ENCODE assay signal across 8 cellular contexts in genomic region chr5:126339215-126339805, GRCh38.
A peak's percentile ranks its signal among the peaks of the same experiment; 100 is the strongest.
DNase-seq lines count a peak whose midpoint lies in the region; ATAC-seq and TF ChIP-seq lines count a peak whose summit lies in the region.

No MANE protein-coding gene starts in this region.

- no peak overlapping the region for H3K4me3 Mint-ChIP-seq in activated naive CD8-positive, alpha-beta T cell treated with anti-CD3 and anti-CD28 coated beads, Interleukin-2, amount 50 U/mL, for 24 hours

- peak; percentile 58 for DNase-seq in AG09309 (ENCODE audit: low read depth)
- DNase-seq in activated naive CD8-positive, alpha-beta T cell treated with anti-CD3 and anti-CD28 coated beads, Interleukin-2, amount 50 U/mL, for 24 hours, result peak; percentile 29
- peak in 1 of 2 donors; percentile 49 for DNase-seq in heart right ventricle
- DNase-seq in spleen, result no peak

- peaks cover 6% of the 10 kb centered on the region for H3K27me3 Mint-ChIP-seq in activated naive CD8-positive, alpha-beta T cell treated with anti-CD3 and anti-CD28 coated beads, Interleukin-2, amount 50 U/mL, for 24 hours

- H3K36me3 ChIP-seq in OCI-LY3 (replicated peaks; ENCODE audit: low read depth, low read length), result no peaks in the 10 kb centered on the region
- no peaks in the 10 kb centered on the region for H3K36me3 ChIP-seq in heart right ventricle
- no peaks in the 10 kb centered on the region for H3K36me3 ChIP-seq in spleen

- no peak for TF ChIP-seq POLR2A in spleen (IDR thresholded peaks at IDR 0.05)

- no peaks in the 10 kb centered on the region for H3K79me2 ChIP-seq in OCI-LY3 (ENCODE audit: low read length)

- no peaks in the 10 kb centered on the region for H4K20me1 ChIP-seq in OCI-LY3 (ENCODE audit: insufficient read depth, low read length)

- peak overlapping the region; percentile 40 for H3K4me2 ChIP-seq in OCI-LY3 (ENCODE audit: low read length)

- H3K4me3 ChIP-seq in AG09309 (ENCODE audit: control insufficient read depth, low read depth, low read length), result no peak overlapping the region
- peak overlapping the region; percentile 29 for H3K4me3 ChIP-seq in OCI-LY3 (ENCODE audit: low read length)
- no peak overlapping the region for H3K4me3 ChIP-seq in heart right ventricle
- H3K4me3 ChIP-seq in spleen, result no peak overlapping the region

- H3K4me1 ChIP-seq in OCI-LY3 (ENCODE audit: low read length), result 0 out of 2 replicates have a peak, but pooled peaks cover 2% of the 10 kb centered on the region
- H3K4me1 ChIP-seq in heart right ventricle, result peaks cover 0 to 4% (median 0%) of the 10 kb centered on the region in 9 donors
- peaks cover 0 to 3% (median 0%) of the 10 kb centered on the region in 6 donors for H3K4me1 ChIP-seq in spleen

- H3K9me3 ChIP-seq in OCI-LY3 (ENCODE audit: insufficient read depth, low read length) (no peaks in the 10 kb centered on the region), heart right ventricle (no peaks in the 10 kb centered on the region), spleen (no peaks in the 10 kb centered on the region)

- intact Hi-C loops in heart right ventricle (cut with DNase I) (loop anchor here in 5 of 10 donors (1.0 to 5.0 kb wide), 6 partner anchors 200 to 443 kb away; partner anchors contain the start of genes PHAX (in 2 of the 5) and ALDH7A1 (in 1 of the 5)), spleen (cut with DNase I; ENCODE audit: low total_unique reads) (no loop called here)

- ATAC-seq in HG03354 (IDR thresholded peaks at IDR 0.05; ENCODE audit: poor library complexity, severe bottlenecking, unreplicated experiment) (peak; percentile 82), heart right ventricle (peak in 2 of 8 donors; percentile 43 to 49), HG03045 (IDR thresholded peaks at IDR 0.05; ENCODE audit: unreplicated experiment) (no peak)
- ATAC-seq in activated naive CD8-positive, alpha-beta T cell treated with anti-CD3 and anti-CD28 coated beads, Interleukin-2, amount 50 U/mL, for 24 hours, result no peak

- no peaks in the 10 kb centered on the region for H3K4me1 Mint-ChIP-seq in activated naive CD8-positive, alpha-beta T cell treated with anti-CD3 and anti-CD28 coated beads, Interleukin-2, amount 50 U/mL, for 24 hours

- WGBS in heart right ventricle, 2 donors, result 26% methylated on average over 4 of the region's 4 CpGs
- WGBS in spleen, 5 donors, result 23 to 27% (median 27%) methylated on average over 4 of the region's 4 CpGs

- peak overlapping the region; percentile 56 for H2AFZ ChIP-seq in OCI-LY3 (ENCODE audit: low read depth, low read length)

- H3K36me3 Mint-ChIP-seq in activated naive CD8-positive, alpha-beta T cell treated with anti-CD3 and anti-CD28 coated beads, Interleukin-2, amount 50 U/mL, for 24 hours (ENCODE audit: low read depth), result no peaks in the 10 kb centered on the region

- H3K27ac Mint-ChIP-seq in activated naive CD8-positive, alpha-beta T cell treated with anti-CD3 and anti-CD28 coated beads, Interleukin-2, amount 50 U/mL, for 24 hours, result no peak overlapping the region

- TF ChIP-seq CTCF in AG09309 (IDR thresholded peaks at IDR 0.05; ENCODE audit: control insufficient read depth, insufficient read depth, low read depth, low read length, missing control alignments) (peak; percentile 60), GM12873 (IDR thresholded peaks at IDR 0.05; ENCODE audit: insufficient read depth, low read depth, low read length, missing control alignments) (peak; percentile 69), OCI-LY3 (IDR thresholded peaks at IDR 0.05; ENCODE audit: low read depth, low read length) (peak; percentile 78), heart right ventricle (IDR thresholded peaks at IDR 0.05) (peak; percentile 66 to 93 (median 89)), spleen (IDR thresholded peaks at IDR 0.05 in 8 of 11, conservative IDR thresholded peaks at IDR 0.05 in 3 of 11) (peak; percentile 63 to 85 (median 79))

- H3K9ac ChIP-seq in OCI-LY3 (ENCODE audit: low read length), result no peak overlapping the region

- H3K27ac ChIP-seq in OCI-LY3 (ENCODE audit: low read length) (no peak overlapping the region), heart right ventricle (no peak overlapping the region), spleen (no peak overlapping the region)

- no peaks in the 10 kb centered on the region for H3K9me3 Mint-ChIP-seq in activated naive CD8-positive, alpha-beta T cell treated with anti-CD3 and anti-CD28 coated beads, Interleukin-2, amount 50 U/mL, for 24 hours

- H3K27me3 ChIP-seq in OCI-LY3 (ENCODE audit: low read depth, low read length) (0 out of 2 replicates have a peak, but pooled peaks cover 3% of the 10 kb centered on the region), heart right ventricle (peaks cover 0 to 11% (median 0%) of the 10 kb centered on the region in 7 donors), spleen (replicated peaks in 1 of 7) (peaks cover 0 to 8% (median 0%) of the 10 kb centered on the region in 7 donors)
